8 cellular contexts compared by ENCODE assay signal in genomic region chr6:26054937-26055669, GRCh38. TPM values are rescaled to one million over a fixed set of nuclear protein-coding genes. Genes with fewer than 3 reads are reported as not detected.
DNase-seq lines count a peak whose midpoint lies in the region; ATAC-seq and TF ChIP-seq lines count a peak whose summit lies in the region.

No MANE protein-coding gene starts in this region.

- H3K4me3 Mint-ChIP-seq in Caco-2 (ENCODE audit: unreplicated experiment) = peak overlapping the region; percentile 83

- peak overlapping the region; percentile 64 for H3K4me3 ChIP-seq in Caco-2 (ENCODE audit: low read depth, low read length)
- peak overlapping the region; percentile 73 for H3K4me3 ChIP-seq in mononuclear cell (ENCODE audit: low read length)

- H3K9me3 ChIP-seq in Caco-2 (no peaks in the 10 kb centered on the region), mononuclear cell (ENCODE audit: low read depth, low read length) (no peaks in the 10 kb centered on the region)

- POLR2A ChIA-PET in Caco-2 (lab: Charles Lee) = interaction anchor here (0.8 to 4.8 kb wide), 6 partner anchors 23 to 128 kb away, joined by 3 to 56 read pairs (median 21); a partner anchor contains a TSS

- no TSS peak for BruUV-seq in Caco-2 (replicated peaks; lab: Mats Ljungman, UMichigan)

- peak; percentile 87 to 90 for DNase-seq in Caco-2
- peak; percentile 87 for DNase-seq in HT-29 (ENCODE audit: low spot score)
- DNase-seq in NOMO-1 treated with dmso at 0.1 percent for 144 hours (lab: John Stamatoyannopoulos, UW; ENCODE audit: unreplicated experiment) = peak; percentile 93
- peak; percentile 69 for DNase-seq in activated T-cell treated with anti-CD3 and anti-CD28 coated beads for 1 hour (ENCODE audit: low read depth)
- peak; percentile 92 for DNase-seq in epidermal melanocyte (ENCODE audit: insufficient read length, low spot score)
- DNase-seq in stimulated activated CD8-positive, alpha-beta memory T cell treated with anti-CD3 and anti-CD28 coated beads, Interleukin-4, amount 100 ng/mL, for 4 hours (ENCODE audit: low read depth in 2 of 2, low spot score in 1 of 2) = peak; percentile 61 to 65

- peak in 1 of 2 experiments; percentile 14 for TF ChIP-seq CTCF in Caco-2 (IDR thresholded peaks at IDR 0.05; ENCODE audit: insufficient read depth in 1 of 2, low read depth in 1 of 2, low read length in 1 of 2, severe bottlenecking in 1 of 2, unreplicated experiment in 1 of 2)

- intact Hi-C loops in Caco-2 (cut with micrococcal nuclease; ENCODE audit: unreplicated experiment) = loop anchor here (1.0 to 5.0 kb wide), 3 partner anchors 22 to 142 kb away; a partner anchor contains a TSS

- ATAC-seq in GM21367 (IDR thresholded peaks at IDR 0.05; ENCODE audit: unreplicated experiment) = peak; percentile 43

- H3K36me3 Mint-ChIP-seq in Caco-2 (ENCODE audit: insufficient read depth, unreplicated experiment) = peaks cover 54% of the 10 kb centered on the region

- peak overlapping the region; percentile 93 for H3K27ac Mint-ChIP-seq in Caco-2 (ENCODE audit: unreplicated experiment)

- CTCF ChIA-PET in Caco-2 (lab: Charles Lee) = interaction anchor here (1.6 to 2.2 kb wide), 2 partner anchors 23 to 29 kb away, joined by 5 to 8 read pairs; a partner anchor contains a TSS

- no peaks in the 10 kb centered on the region for H3K27me3 Mint-ChIP-seq in Caco-2 (ENCODE audit: insufficient read depth, unreplicated experiment)

- peaks cover 6% of the 10 kb centered on the region for H3K4me1 Mint-ChIP-seq in Caco-2 (ENCODE audit: low read depth, unreplicated experiment)

- H3K4me1 ChIP-seq in Caco-2 = peaks cover 8% of the 10 kb centered on the region
- peaks cover 21% of the 10 kb centered on the region for H3K4me1 ChIP-seq in mononuclear cell (ENCODE audit: insufficient read depth, low read length)

- no peaks in the 10 kb centered on the region for H3K36me3 ChIP-seq in Caco-2 (ENCODE audit: control insufficient read depth, insufficient read depth, low read length)

- no peaks in the 10 kb centered on the region for H3K27me3 ChIP-seq in Caco-2 (replicated peaks; ENCODE audit: control insufficient read depth, insufficient read depth, low read length)
- H3K27me3 ChIP-seq in mononuclear cell (ENCODE audit: insufficient read depth, low read length) = no peaks in the 10 kb centered on the region

- no peaks in the 10 kb centered on the region for H3K9me3 Mint-ChIP-seq in Caco-2 (ENCODE audit: unreplicated experiment)

RNA-seq across cellular contexts. Expression of gene HFE, which starts 32.1 kb away (rescaled TPM):
- total RNA-seq in Caco-2 (2022) (5.7 and 7.4 TPM in 2 replicates), mononuclear cell (1.5 TPM)
- 7.3 and 8.7 TPM in 2 replicates for total RNA-seq in HT-29 (2014; rRNA removed; shearing (Covaris generic))

Comparison
In these comparisons a context has a peak if more than half of its experiments do, and no peak if none do; other contexts are left out.
1. Peak in every context shown above with its lines: DNase-seq, ATAC-seq and H3K4me3 ChIP-seq.